ENCODE assay signal across 28 cellular contexts in genomic region chr3:144840866-144841265, GRCh38.
"Had no signal": no experiment of that assay in that cellular context is flagged by ENCODE, and none has a peak within 500 bp of the region (broad histone marks: within the 10 kb centered on the region; RNA-seq: fewer than 3 reads in every experiment).

No MANE protein-coding gene starts in this region.

- H3K9ac ChIP-seq: parathyroid adenoma had no signal

- H3K27me3 ChIP-seq: colonic mucosa, dorsolateral prefrontal cortex, foreskin keratinocyte, testis, transverse colon had no signal

- H3K4me1 Mint-ChIP-seq: activated B cell treated with CpG ODN at 0.5 μM for 24 hours; activated naive CD4-positive, alpha-beta T cell treated with anti-CD3 and anti-CD28 coated beads, Interleukin-2, amount 50 U/mL, for 24 hours; activated naive CD8-positive, alpha-beta T cell treated with anti-CD3 and anti-CD28 coated beads, Interleukin-2, amount 50 U/mL, for 24 hours; mesothelial cell of epicardium; naive B cell had no signal

- DNase-seq: activated B cell treated with CpG ODN at 0.5 μM for 24 hours; activated CD4-positive, alpha-beta T cell treated with anti-CD3 and anti-CD28 coated beads, Interleukin-2, amount 50 U/mL, for 1 hour; activated CD8-positive, alpha-beta T cell treated with anti-CD3 and anti-CD28 coated beads for 36 hours; activated naive CD8-positive, alpha-beta T cell treated with anti-CD3 and anti-CD28 coated beads, Interleukin-2, amount 50 U/mL, for 24 hours; activated T-cell treated with anti-CD3 and anti-CD28 coated beads, Interleukin-2, amount 50 U/mL, for 4 hours; colonic mucosa; dorsolateral prefrontal cortex; effector memory CD4-positive, alpha-beta T cell; erythroblast; foreskin keratinocyte; islet precursor cell; left cardiac atrium; left ventricle myocardium superior; mammary epithelial cell; naive B cell; nucleus accumbens; right cardiac atrium; stimulated activated CD4-positive, alpha-beta T cell treated with anti-CD3 and anti-CD28 coated beads, Interleukin-4, amount 100 ng/mL, for 1 hour; stimulated activated naive CD8-positive, alpha-beta T cell treated with anti-CD3 and anti-CD28 coated beads, Interleukin-15, Interleukin-2, amounts not matched to agents 100 U/mL and 50 U/mL, for 24 hours; T-helper 9 cell; testis; transverse colon had no signal

- FAIRE-seq: bronchial epithelial cell had no signal

- H3K27ac ChIP-seq: colonic mucosa, dorsolateral prefrontal cortex, foreskin keratinocyte, parathyroid adenoma, testis, transverse colon had no signal

- H3K9me3 ChIP-seq: colonic mucosa, testis had no signal

- H3K27me3 Mint-ChIP-seq: activated B cell treated with CpG ODN at 0.5 μM for 24 hours; activated CD8-positive, alpha-beta T cell treated with anti-CD3 and anti-CD28 coated beads for 36 hours; activated naive CD4-positive, alpha-beta T cell treated with anti-CD3 and anti-CD28 coated beads, Interleukin-2, amount 50 U/mL, for 24 hours; activated naive CD8-positive, alpha-beta T cell treated with anti-CD3 and anti-CD28 coated beads, Interleukin-2, amount 50 U/mL, for 24 hours; naive B cell had no signal

- H3K36me3 ChIP-seq: colonic mucosa, transverse colon had no signal

- H3K4me1 ChIP-seq: colonic mucosa, foreskin keratinocyte, parathyroid adenoma, testis, transverse colon had no signal

- H3K36me3 Mint-ChIP-seq: activated naive CD4-positive, alpha-beta T cell treated with anti-CD3 and anti-CD28 coated beads, Interleukin-2, amount 50 U/mL, for 24 hours had no signal

- H3K4me3 ChIP-seq: colonic mucosa, dorsolateral prefrontal cortex, testis, transverse colon had no signal

- H3K4me3 Mint-ChIP-seq: activated B cell treated with CpG ODN at 0.5 μM for 24 hours; activated CD8-positive, alpha-beta T cell treated with anti-CD3 and anti-CD28 coated beads for 36 hours; activated naive CD4-positive, alpha-beta T cell treated with anti-CD3 and anti-CD28 coated beads, Interleukin-2, amount 50 U/mL, for 24 hours; activated naive CD8-positive, alpha-beta T cell treated with anti-CD3 and anti-CD28 coated beads, Interleukin-2, amount 50 U/mL, for 24 hours; activated T-cell treated with anti-CD3 and anti-CD28 coated beads, Interleukin-2, amount 50 U/mL, for 4 hours; mesothelial cell of epicardium; naive B cell; T-helper 1 cell treated with Interleukin-12 subunit alpha and Interleukin-12 subunit beta and Interleukin-4 antibody, amounts not matched to agents 30 μg/mL and 1 μg/mL, for 36 hours had no signal

- H3K27ac Mint-ChIP-seq: activated B cell treated with CpG ODN at 0.5 μM for 24 hours; activated CD8-positive, alpha-beta T cell treated with anti-CD3 and anti-CD28 coated beads for 36 hours; activated naive CD4-positive, alpha-beta T cell treated with anti-CD3 and anti-CD28 coated beads, Interleukin-2, amount 50 U/mL, for 24 hours; activated naive CD8-positive, alpha-beta T cell treated with anti-CD3 and anti-CD28 coated beads, Interleukin-2, amount 50 U/mL, for 24 hours; activated T-helper 2 cell treated with anti-CD3 and anti-CD28 coated beads, Interferon-gamma antibody, Interleukin-2, Interleukin-4, amounts not matched to agents 10 μg/mL and 5 μg/mL and 100 μg/mL, durations not matched to agents 14 hours and 24 hours and 36 hours; naive B cell; T-helper 1 cell treated with Interleukin-12 subunit alpha and Interleukin-12 subunit beta and Interleukin-4 antibody, amounts not matched to agents 30 μg/mL and 1 μg/mL, for 36 hours had no signal
